9 cellular contexts compared by ENCODE assay signal in genomic region chr6:85403331-85404015, GRCh38. TPM values are rescaled to one million over a fixed set of nuclear protein-coding genes. Genes with fewer than 3 reads are reported as not detected.
DNase-seq lines count a peak whose midpoint lies in the region; ATAC-seq and TF ChIP-seq lines count a peak whose summit lies in the region.
"Had no signal": no experiment of that assay in that cellular context is flagged by ENCODE, and none has a peak within 500 bp of the region (broad histone marks: within the 10 kb centered on the region; RNA-seq: fewer than 3 reads in every experiment).

No MANE protein-coding gene starts in this region.

- no peak for TF ChIP-seq CTCF in BJ (IDR thresholded peaks at IDR 0.05; ENCODE audit: insufficient read depth, low read depth, low read length)
- TF ChIP-seq CTCF in cardiac fibroblast (IDR thresholded peaks at IDR 0.05; ENCODE audit: low read depth, low read length), result no peak

- DNase-seq in BJ (ENCODE audit: low read depth) (peak; percentile 63), KG1 (lab: John Stamatoyannopoulos, UW) (peak; percentile 5), cardiac fibroblast (ENCODE audit: low read depth in 2 of 2) (peak; percentile 92 to 97), NCI-H510A treated with DMSO at 0.1 percent for 48 hours (lab: John Stamatoyannopoulos, UW) (no peak), DMS153 (lab: John Stamatoyannopoulos, UW) (no peak)
- no peak for DNase-seq in stimulated activated CD8-positive, alpha-beta memory T cell treated with anti-CD3 and anti-CD28 coated beads, Interleukin-4, amount 100 ng/mL, for 48 hours

- H3K4me3 ChIP-seq in BJ (ENCODE audit: low read depth, low read length), result no peak overlapping the region
- H3K4me3 ChIP-seq in cardiac fibroblast (replicated peaks in 1 of 2; ENCODE audit: low read depth in 2 of 2, low read length in 2 of 2), result peak overlapping the region in 1 of 2 donors; percentile 13
- peak overlapping the region; percentile 9 for H3K4me3 ChIP-seq in mesodermal cell (ENCODE audit: extremely low read depth, insufficient read depth, low read length, poor library complexity, severe bottlenecking)
- H3K4me3 ChIP-seq: GM12878 had no signal

- H3K36me3 ChIP-seq in BJ (ENCODE audit: control insufficient read depth, insufficient read depth, low read length), result no peaks in the 10 kb centered on the region
- no peaks in the 10 kb centered on the region for H3K36me3 ChIP-seq in mesodermal cell (ENCODE audit: control insufficient read depth, insufficient read depth, low read length)

- no peak for ATAC-seq in HG02588 (IDR thresholded peaks at IDR 0.05; ENCODE audit: unreplicated experiment)
- ATAC-seq: GM12878 had no signal

- POLR2A ChIA-PET in BJ (lab: Charles Lee), result interaction anchor here (0.5 to 1.1 kb wide), 2 partner anchors 41 to 46 kb away, joined by 3 to 11 read pairs; partner anchors contain the start of gene NT5E

- no peaks in the 10 kb centered on the region for H3K9me3 ChIP-seq in mesodermal cell (ENCODE audit: control insufficient read depth, low read length)

- H3K27ac ChIP-seq in mesodermal cell (ENCODE audit: low read depth, low read length, severe bottlenecking), result peak overlapping the region; percentile 98

- peaks cover 50% of the 10 kb centered on the region for H3K4me1 ChIP-seq in mesodermal cell (ENCODE audit: control insufficient read depth, insufficient read depth, low read length, poor library complexity, severe bottlenecking)

- H3K27me3 ChIP-seq in BJ (ENCODE audit: control insufficient read depth, insufficient read depth, low read length), result no peaks in the 10 kb centered on the region

- WGBS in mesodermal cell (ENCODE audit: insufficient coverage in 2 of 2), 2 experiments, result 31 to 39% methylated on average over 2 of the region's 2 CpGs

- CTCF ChIA-PET in BJ (lab: Yijun Ruan, JAX), result interaction anchor here (1.0 to 3.7 kb wide), 5 partner anchors 10 to 80 kb away, joined by 5 to 16 read pairs (median 9); partner anchors contain the start of gene NT5E

RNA-seq across cellular contexts. Expression of gene NT5E, which starts 46.4 kb away (rescaled TPM):
- 63.0 and 99.2 TPM in 2 replicates for polyA plus RNA-seq in BJ (2011; rRNA removed)
- 46.0 and 54.4 TPM in 2 replicates for polyA minus RNA-seq in BJ (2011; rRNA and poly(A)+ RNA removed)
- polyA plus RNA-seq in mesodermal cell (2013, experiment 1 of 2), result 17.1 TPM
- 19.3 TPM for polyA plus RNA-seq in mesodermal cell (2013, experiment 2 of 2)

Comparison
In these comparisons a context has a peak if more than half of its experiments do, and no peak if none do; other contexts are left out.
1. DNase-seq: peak in BJ (single experiment), KG1 (single experiment) and cardiac fibroblast (2 of 2); none in NCI-H510A treated with DMSO at 0.1 percent for 48 hours (single experiment), stimulated activated CD8-positive, alpha-beta memory T cell treated with anti-CD3 and anti-CD28 coated beads, Interleukin-4, amount 100 ng/mL, for 48 hours (single experiment) and DMS153 (single experiment).